Comparison of ENCODE assay signal across 2 cellular contexts in genomic region chr17:16585796-16586195, GRCh38.
TF ChIP-seq lines count a peak whose summit lies in the region.

No MANE protein-coding gene starts in this region.

TF ChIP-seq in HepG2, 621 proteins besides CTCF, POLR2A, EP300 and RAD21 (continues in another document):
- TF ChIP-seq TEAD2 (CRISPR knock-in tag; IDR thresholded peaks at IDR 0.05) = no peak
- TF ChIP-seq PHF5A (CRISPR knock-in tag; IDR thresholded peaks at IDR 0.05; ENCODE audit: low read depth, unreplicated experiment) = no peak
- TF ChIP-seq ZNF687 (CRISPR knock-in tag; IDR thresholded peaks at IDR 0.05) = no peak
- TF ChIP-seq HNF1A (IDR thresholded peaks at IDR 0.05; ENCODE audit: low read depth) = no peak
- no peak for TF ChIP-seq HNF1A (CRISPR knock-in tag; IDR thresholded peaks at IDR 0.05; ENCODE audit: borderline replicate concordance)
- no peak for TF ChIP-seq MLXIP (CRISPR knock-in tag; IDR thresholded peaks at IDR 0.05; ENCODE audit: borderline replicate concordance)
- TF ChIP-seq GATAD2A (CRISPR knock-in tag; IDR thresholded peaks at IDR 0.05) = no peak
- no peak for TF ChIP-seq ZNF468 (CRISPR knock-in tag; IDR thresholded peaks at IDR 0.05)
- no peak for TF ChIP-seq ZBTB8A (CRISPR knock-in tag; IDR thresholded peaks at IDR 0.05; ENCODE audit: borderline replicate concordance, low read depth)
- TF ChIP-seq ISL2 (CRISPR knock-in tag; IDR thresholded peaks at IDR 0.05) = no peak

TF ChIP-seq in SK-N-SH, 30 proteins besides CTCF, POLR2A, EP300 and RAD21:
- no peak for TF ChIP-seq TAF1 (IDR thresholded peaks at IDR 0.05; ENCODE audit: borderline replicate concordance, low read depth, low read length)
- no peak for TF ChIP-seq FOXM1 (IDR thresholded peaks at IDR 0.05; ENCODE audit: low read depth)
- TF ChIP-seq JUND (IDR thresholded peaks at IDR 0.05) = no peak
- TF ChIP-seq PBX3 (IDR thresholded peaks at IDR 0.05) = no peak
- TF ChIP-seq FOSL2 (IDR thresholded peaks at IDR 0.05; ENCODE audit: borderline replicate concordance, low read depth) = no peak
- no peak for TF ChIP-seq TCF12 (IDR thresholded peaks at IDR 0.05)
- no peak for TF ChIP-seq SMC3 (IDR thresholded peaks at IDR 0.05; ENCODE audit: low read depth, low read length)
- TF ChIP-seq RXRA (IDR thresholded peaks at IDR 0.05; ENCODE audit: borderline replicate concordance, low read depth) = no peak
- TF ChIP-seq NRF1 (IDR thresholded peaks at IDR 0.05; ENCODE audit: low read depth, low read length) = no peak
- no peak for TF ChIP-seq POLR2AphosphoS5 (IDR thresholded peaks at IDR 0.05; ENCODE audit: low read depth, low read length)
- no peak for TF ChIP-seq MEF2A (IDR thresholded peaks at IDR 0.05; ENCODE audit: borderline replicate concordance, low read depth)
